In the genomic region with DNA sequence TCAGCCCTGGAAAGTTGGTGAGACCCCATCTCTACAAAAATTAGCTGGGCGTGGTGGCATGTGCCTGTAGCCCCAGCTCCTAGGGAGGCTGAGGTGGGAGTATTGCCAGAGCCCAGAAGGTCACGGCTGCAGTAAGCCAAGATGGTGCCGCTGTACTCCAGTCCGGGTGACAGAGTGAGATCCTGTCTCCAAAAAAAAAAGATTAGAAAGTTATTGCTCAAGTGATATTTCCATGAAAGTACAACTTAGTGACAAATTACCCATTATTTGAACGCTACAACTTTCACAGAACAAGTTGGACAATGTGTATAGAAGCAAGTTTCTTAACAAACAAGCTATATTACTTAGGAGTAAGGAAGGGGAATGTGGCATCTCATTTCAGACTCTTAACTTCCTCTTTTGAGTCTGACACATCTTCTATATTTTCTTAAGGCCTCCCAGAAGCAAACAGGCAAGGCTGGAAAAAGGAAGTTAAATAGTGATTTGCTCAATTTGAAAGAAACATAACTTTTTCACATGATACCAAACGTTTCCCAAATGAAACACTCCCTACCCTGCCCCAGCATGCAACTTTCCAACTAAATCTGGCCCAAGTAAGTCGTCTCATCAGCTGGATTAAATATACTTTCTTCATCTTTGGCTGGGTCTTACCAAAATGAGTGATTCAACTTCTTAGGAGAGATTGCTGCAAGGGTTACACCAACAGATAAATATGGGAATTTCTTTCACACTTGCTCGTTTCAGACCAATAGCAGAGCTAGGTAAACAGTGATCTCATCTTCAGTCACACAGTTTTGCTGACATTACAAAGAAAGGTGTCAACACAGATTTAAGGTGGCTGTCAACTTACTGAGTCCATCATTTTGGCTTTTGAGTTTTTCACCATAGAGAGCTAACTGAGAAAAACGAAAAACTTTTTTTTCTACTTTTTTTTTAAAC, we compare ENCODE assay signal across 8 cellular contexts.
DNase-seq lines count a peak whose midpoint lies in the region; TF ChIP-seq lines count a peak whose summit lies in the region.

No MANE protein-coding gene starts in this region.

- H3K27ac ChIP-seq in HEK293 (ENCODE audit: extremely low read depth, low read depth, low read length), result peak overlapping the region; percentile 52; the same call in 1 of the 2 replicates
- peak overlapping the region; percentile 97 for H3K27ac ChIP-seq in osteoblast (ENCODE audit: low read depth, low read length)

- H3K4me1 ChIP-seq in Caco-2 (peaks cover 51% of the 10 kb centered on the region), HEK293 (ENCODE audit: control insufficient read depth, insufficient read depth, low read length) (peaks cover 15% of the 10 kb centered on the region), osteoblast (ENCODE audit: insufficient read depth, low read length) (peaks cover 47% of the 10 kb centered on the region)

- H3K36me3 Mint-ChIP-seq in Caco-2 (ENCODE audit: insufficient read depth, unreplicated experiment), result peaks cover 19% of the 10 kb centered on the region

- no peak overlapping the region for H2AFZ ChIP-seq in osteoblast (ENCODE audit: low read length)

- BruUV-seq in Caco-2 (replicated peaks; lab: Mats Ljungman, UMichigan), result TSS peak; percentile 77

- peaks cover 50% of the 10 kb centered on the region for H3K4me1 Mint-ChIP-seq in Caco-2 (ENCODE audit: low read depth, unreplicated experiment)

- peaks cover 4% of the 10 kb centered on the region for H3K9me3 Mint-ChIP-seq in Caco-2 (ENCODE audit: unreplicated experiment)

- no peaks in the 10 kb centered on the region for H4K20me1 ChIP-seq in osteoblast (ENCODE audit: insufficient read depth, low read length)

- DNase-seq in Caco-2 (peak in 1 of 2 experiments; percentile 61), SIG-M5 (lab: John Stamatoyannopoulos, UW) (peak; percentile 86), epithelial cell of proximal tubule (ENCODE audit: low read depth) (peak; percentile 97), osteoblast (ENCODE audit: insufficient read length, low spot score, missing footprints) (peak; percentile 64), NCI-H774 (lab: John Stamatoyannopoulos, UW) (no peak), C1 segment of cervical spinal cord (lab: John Stamatoyannopoulos, UW) (no peak), amniotic stem cell (lab: John Stamatoyannopoulos, UW) (no peak)

- no peaks in the 10 kb centered on the region for H3K27me3 Mint-ChIP-seq in Caco-2 (ENCODE audit: insufficient read depth, unreplicated experiment)

- H3K27me3 ChIP-seq in Caco-2 (replicated peaks; ENCODE audit: control insufficient read depth, insufficient read depth, low read length) (no peaks in the 10 kb centered on the region), osteoblast (ENCODE audit: insufficient read depth, low read length) (no peaks in the 10 kb centered on the region)

- CTCF ChIA-PET in Caco-2 (lab: Charles Lee) (interaction anchor here (0.7 to 2.0 kb wide), 5 partner anchors 40 to 964 kb away, joined by 3 to 18 read pairs (median 4); a partner anchor contains a TSS), HEK293 (lab: Yijun Ruan, JAX) (interaction anchor here (0.6 to 0.7 kb wide), 2 partner anchors 76 to 616 kb away, joined by 3 read pairs; no protein-coding TSS in a partner anchor)

- TF ChIP-seq CTCF in Caco-2 (IDR thresholded peaks at IDR 0.05; ENCODE audit: insufficient read depth in 1 of 2, low read depth in 1 of 2, low read length in 1 of 2, severe bottlenecking in 1 of 2, unreplicated experiment in 1 of 2) (no peak), HEK293 (tag by site-specific recombination; IDR thresholded peaks at IDR 0.05) (no peak), epithelial cell of proximal tubule (conservative IDR thresholded peaks at IDR 0.05; ENCODE audit: low read depth, low read length) (no peak), osteoblast (IDR thresholded peaks at IDR 0.05; ENCODE audit: extremely low read depth, low read depth, low read length) (no peak)

- no peak overlapping the region for H3K4me3 ChIP-seq in Caco-2 (ENCODE audit: low read depth, low read length)
- H3K4me3 ChIP-seq in HEK293 (ENCODE audit: low read depth, low read length), result no peak overlapping the region
- H3K4me3 ChIP-seq in epithelial cell of proximal tubule (ENCODE audit: low read depth, low read length), result peak overlapping the region; percentile 5
- peak overlapping the region; percentile 26 for H3K4me3 ChIP-seq in osteoblast (ENCODE audit: insufficient read depth, low read length)

- no peaks in the 10 kb centered on the region for H3K9me3 ChIP-seq in Caco-2
- H3K9me3 ChIP-seq in HEK293 (ENCODE audit: control insufficient read depth, insufficient read depth, low read depth, low read length), result no peaks in the 10 kb centered on the region
- no peaks in the 10 kb centered on the region for H3K9me3 ChIP-seq in osteoblast (ENCODE audit: low read depth, low read length)

- no peaks in the 10 kb centered on the region for H3K79me2 ChIP-seq in osteoblast (ENCODE audit: insufficient read depth, low read length)

- H3K4me2 ChIP-seq in osteoblast (ENCODE audit: insufficient read depth, low read length), result peak overlapping the region; percentile 75

- POLR2A ChIA-PET in Caco-2 (lab: Charles Lee) (interaction anchor here (0.6 to 3.8 kb wide), 11 partner anchors 20 to 141 kb away, joined by 3 to 96 read pairs (median 8); a partner anchor contains a TSS), HEK293 (lab: Yijun Ruan, JAX) (interaction anchor here (1.0 to 3.5 kb wide), 4 partner anchors 35 to 653 kb away, joined by 3 to 57 read pairs (median 4); a partner anchor contains a TSS)

- peak overlapping the region; percentile 98 for H3K27ac Mint-ChIP-seq in Caco-2 (ENCODE audit: unreplicated experiment)

- intact Hi-C loops in Caco-2 (cut with micrococcal nuclease; ENCODE audit: unreplicated experiment), result no loop called here

- H3K36me3 ChIP-seq in Caco-2 (ENCODE audit: control insufficient read depth, insufficient read depth, low read length) (no peaks in the 10 kb centered on the region), HEK293 (ENCODE audit: control insufficient read depth in 2 of 2, insufficient read depth in 1 of 2, low read length in 2 of 2) (no peaks in the 10 kb centered on the region), osteoblast (ENCODE audit: insufficient read depth, low read length) (no peaks in the 10 kb centered on the region)

- H3K4me3 Mint-ChIP-seq in Caco-2 (ENCODE audit: unreplicated experiment), result peak overlapping the region; percentile 67

TF ChIP-seq in HEK293, 187 proteins besides CTCF, POLR2A, EP300 and RAD21 (continues in another document):
- TF ChIP-seq, protein P1, sequence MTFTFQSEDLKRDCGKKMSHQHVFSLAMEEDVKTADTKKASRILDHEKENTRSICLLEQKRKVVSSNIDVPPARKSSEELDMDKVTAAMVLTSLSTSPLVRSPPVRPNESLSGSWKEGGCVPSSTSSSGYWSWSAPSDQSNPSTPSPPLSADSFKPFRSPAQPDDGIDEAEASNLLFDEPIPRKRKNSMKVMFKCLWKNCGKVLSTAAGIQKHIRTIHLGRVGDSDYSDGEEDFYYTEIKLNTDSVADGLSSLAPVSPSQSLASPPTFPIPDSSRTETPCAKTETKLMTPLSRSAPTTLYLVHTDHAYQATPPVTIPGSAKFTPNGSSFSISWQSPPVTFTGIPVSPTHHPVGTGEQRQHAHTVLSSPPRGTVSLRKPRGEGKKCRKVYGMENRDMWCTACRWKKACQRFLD (tag by site-specific recombination; IDR thresholded peaks at IDR 0.05), result no peak
- no peak for TF ChIP-seq ZNF10 (tag by site-specific recombination; IDR thresholded peaks at IDR 0.05)
- TF ChIP-seq ZNF23 (tag by site-specific recombination; IDR thresholded peaks at IDR 0.05; ENCODE audit: borderline replicate concordance), result no peak
- no peak for TF ChIP-seq MZF1 (tag by site-specific recombination; IDR thresholded peaks at IDR 0.05; ENCODE audit: borderline replicate concordance)
- no peak for TF ChIP-seq ZNF658 (tag by site-specific recombination; IDR thresholded peaks at IDR 0.05)
- TF ChIP-seq HOXA7 (CRISPR knock-in tag; IDR thresholded peaks at IDR 0.05; ENCODE audit: borderline replicate concordance), result no peak
- TF ChIP-seq ZNF302 (tag by site-specific recombination; IDR thresholded peaks at IDR 0.05; ENCODE audit: low read depth), result no peak
- no peak for TF ChIP-seq ZNF777 (tag by site-specific recombination; IDR thresholded peaks at IDR 0.05; ENCODE audit: borderline replicate concordance)
- TF ChIP-seq ZNF324 (tag by site-specific recombination; IDR thresholded peaks at IDR 0.05), result no peak
- TF ChIP-seq, protein P2, sequence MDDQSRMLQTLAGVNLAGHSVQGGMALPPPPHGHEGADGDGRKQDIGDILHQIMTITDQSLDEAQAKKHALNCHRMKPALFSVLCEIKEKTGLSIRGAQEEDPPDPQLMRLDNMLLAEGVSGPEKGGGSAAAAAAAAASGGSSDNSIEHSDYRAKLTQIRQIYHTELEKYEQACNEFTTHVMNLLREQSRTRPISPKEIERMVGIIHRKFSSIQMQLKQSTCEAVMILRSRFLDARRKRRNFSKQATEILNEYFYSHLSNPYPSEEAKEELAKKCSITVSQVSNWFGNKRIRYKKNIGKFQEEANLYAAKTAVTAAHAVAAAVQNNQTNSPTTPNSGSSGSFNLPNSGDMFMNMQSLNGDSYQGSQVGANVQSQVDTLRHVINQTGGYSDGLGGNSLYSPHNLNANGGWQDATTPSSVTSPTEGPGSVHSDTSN (CRISPR knock-in tag; IDR thresholded peaks at IDR 0.05), result no peak
- TF ChIP-seq ZNF707 (tag by site-specific recombination; IDR thresholded peaks at IDR 0.05), result no peak
- TF ChIP-seq, protein P3, sequence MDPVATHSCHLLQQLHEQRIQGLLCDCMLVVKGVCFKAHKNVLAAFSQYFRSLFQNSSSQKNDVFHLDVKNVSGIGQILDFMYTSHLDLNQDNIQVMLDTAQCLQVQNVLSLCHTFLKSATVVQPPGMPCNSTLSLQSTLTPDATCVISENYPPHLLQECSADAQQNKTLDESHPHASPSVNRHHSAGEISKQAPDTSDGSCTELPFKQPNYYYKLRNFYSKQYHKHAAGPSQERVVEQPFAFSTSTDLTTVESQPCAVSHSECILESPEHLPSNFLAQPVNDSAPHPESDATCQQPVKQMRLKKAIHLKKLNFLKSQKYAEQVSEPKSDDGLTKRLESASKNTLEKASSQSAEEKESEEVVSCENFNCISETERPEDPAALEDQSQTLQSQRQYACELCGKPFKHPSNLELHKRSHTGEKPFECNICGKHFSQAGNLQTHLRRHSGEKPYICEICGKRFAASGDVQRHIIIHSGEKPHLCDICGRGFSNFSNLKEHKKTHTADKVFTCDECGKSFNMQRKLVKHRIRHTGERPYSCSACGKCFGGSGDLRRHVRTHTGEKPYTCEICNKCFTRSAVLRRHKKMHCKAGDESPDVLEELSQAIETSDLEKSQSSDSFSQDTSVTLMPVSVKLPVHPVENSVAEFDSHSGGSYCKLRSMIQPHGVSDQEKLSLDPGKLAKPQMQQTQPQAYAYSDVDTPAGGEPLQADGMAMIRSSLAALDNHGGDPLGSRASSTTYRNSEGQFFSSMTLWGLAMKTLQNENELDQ (tag by site-specific recombination; IDR thresholded peaks at IDR 0.05; ENCODE audit: low read depth), result no peak
- no peak for TF ChIP-seq ZNF169 (tag by site-specific recombination; IDR thresholded peaks at IDR 0.05)
- no peak for TF ChIP-seq ZNF239 (tag by site-specific recombination; IDR thresholded peaks at IDR 0.05)
- no peak for TF ChIP-seq ZNF416 (tag by site-specific recombination; IDR thresholded peaks at IDR 0.05)

Comparison
In these comparisons a context has a peak if more than half of its experiments do, and no peak if none do; other contexts are left out.
1. DNase-seq: peak in SIG-M5 (single experiment), epithelial cell of proximal tubule (single experiment) and osteoblast (single experiment); none in NCI-H774 (single experiment), C1 segment of cervical spinal cord (0 of 14) and amniotic stem cell (single experiment).
2. H3K4me3 ChIP-seq: peak in epithelial cell of proximal tubule (single experiment) and osteoblast (single experiment); none in Caco-2 (single experiment) and HEK293 (single experiment).